Comparison of ENCODE assay signal across 1 cellular context in the genomic region with DNA sequence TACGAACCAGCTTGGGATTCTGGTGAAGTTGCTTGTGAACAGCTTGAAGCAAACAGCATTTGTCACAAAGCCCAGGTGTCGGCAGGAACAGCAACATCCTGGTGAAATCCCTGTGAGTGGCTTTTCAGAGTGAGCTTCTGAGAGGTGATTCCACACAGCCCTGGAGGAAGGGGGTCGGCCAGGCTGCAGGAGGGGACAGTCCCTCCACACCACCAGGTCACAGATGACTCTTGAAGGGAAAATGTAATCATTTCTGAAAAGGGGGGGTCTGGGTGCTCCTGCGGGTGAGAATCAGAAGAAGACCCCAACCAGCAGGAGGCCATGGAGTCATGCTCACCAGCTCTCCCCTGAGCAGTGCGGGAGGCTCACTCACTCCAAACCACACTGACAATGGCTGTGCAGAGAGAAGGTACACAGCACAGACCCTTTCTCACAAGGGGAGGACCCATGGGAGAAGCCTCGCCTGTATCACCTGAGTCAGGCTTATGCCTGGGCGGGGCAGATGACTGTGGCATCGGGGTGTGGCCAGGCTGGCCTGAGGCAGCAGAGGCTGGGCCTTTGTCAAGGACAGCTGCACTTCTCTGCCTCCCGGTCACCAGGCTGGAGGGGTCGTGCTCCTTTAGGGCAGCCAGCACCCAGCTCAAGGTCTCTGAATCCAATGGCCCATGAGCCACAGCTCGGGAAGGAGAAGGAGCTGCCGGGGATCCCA.
TF ChIP-seq lines count a peak whose summit lies in the region.

No MANE protein-coding gene starts in this region.

TF ChIP-seq in A549, 52 proteins besides CTCF, POLR2A, EP300 and RAD21:
- TF ChIP-seq MAZ (IDR thresholded peaks at IDR 0.05; ENCODE audit: borderline replicate concordance, low read depth, low read length) = no peak
- TF ChIP-seq EHF (CRISPR knock-in tag; IDR thresholded peaks at IDR 0.05) = no peak
- TF ChIP-seq NFE2L2 (conservative IDR thresholded peaks at IDR 0.05; ENCODE audit: low read length) = no peak
- TF ChIP-seq BHLHE40 (IDR thresholded peaks at IDR 0.05; ENCODE audit: low read depth, low read length) = no peak
- no peak for TF ChIP-seq CBX8 (IDR thresholded peaks at IDR 0.05)
